8 cellular contexts compared by ENCODE assay signal in the genomic region with DNA sequence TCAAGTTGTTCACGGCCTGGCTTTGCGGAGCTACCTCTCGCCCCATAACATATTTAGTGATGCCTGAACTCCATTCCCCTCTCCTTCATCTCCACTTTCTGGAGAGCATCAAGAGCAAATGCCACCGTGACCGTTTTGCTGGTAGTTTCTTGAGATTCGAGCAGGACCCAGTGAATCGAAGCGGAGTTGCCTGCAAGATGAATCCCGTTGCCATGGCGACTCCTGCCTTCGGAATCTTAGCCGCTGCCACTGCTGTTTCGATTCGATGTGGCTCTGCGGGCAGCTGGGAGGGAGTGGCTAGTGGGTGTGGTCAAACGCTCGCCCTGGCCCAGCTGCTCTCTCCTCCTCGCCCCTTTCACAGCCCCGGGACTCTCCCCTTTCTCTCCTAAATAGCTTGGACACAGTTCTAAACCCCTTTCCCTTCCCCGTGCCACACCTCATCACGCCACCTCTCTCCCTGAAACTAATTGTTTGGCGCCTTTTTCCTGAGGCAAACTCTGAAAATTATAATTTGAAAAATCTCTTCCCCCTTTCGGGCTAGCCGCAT.
DNase-seq lines count a peak whose midpoint lies in the region; ATAC-seq lines count a peak whose summit lies in the region.

No MANE protein-coding gene starts in this region.

- H3K27ac Mint-ChIP-seq in T-helper 2 cell treated with Interferon-gamma antibody and Interleukin-4, amounts not matched to agents 5 μg/mL and 100 μg/mL, for 36 hours, result peak overlapping the region; percentile 80

- ATAC-seq in GM18499 (IDR thresholded peaks at IDR 0.05; ENCODE audit: insufficient read depth, unreplicated experiment) (peak; percentile 37), HG02884 (IDR thresholded peaks at IDR 0.05; ENCODE audit: unreplicated experiment) (peak; percentile 41)

- no peaks in the 10 kb centered on the region for H3K9me3 Mint-ChIP-seq in T-helper 2 cell treated with Interferon-gamma antibody and Interleukin-4, amounts not matched to agents 5 μg/mL and 100 μg/mL, for 36 hours

- H3K27me3 Mint-ChIP-seq in T-helper 2 cell treated with Interferon-gamma antibody and Interleukin-4, amounts not matched to agents 5 μg/mL and 100 μg/mL, for 36 hours (ENCODE audit: low read depth), result peaks cover 25% of the 10 kb centered on the region

- H3K4me3 Mint-ChIP-seq in T-helper 2 cell treated with Interferon-gamma antibody and Interleukin-4, amounts not matched to agents 5 μg/mL and 100 μg/mL, for 36 hours, result peak overlapping the region; percentile 90

- H3K36me3 Mint-ChIP-seq in T-helper 2 cell treated with Interferon-gamma antibody and Interleukin-4, amounts not matched to agents 5 μg/mL and 100 μg/mL, for 36 hours (ENCODE audit: low read depth), result no peaks in the 10 kb centered on the region

- DNase-seq in NCI-H187 (lab: John Stamatoyannopoulos, UW) (peak; percentile 64 to 92), astrocyte of the hippocampus (ENCODE audit: low read depth, low spot score) (peak; percentile 96), hippocampal formation (lab: John Stamatoyannopoulos, UW) (peak; percentile 53 to 60), retina (peak; percentile 91), cortex of kidney (lab: John Stamatoyannopoulos, UW) (no peak)
- DNase-seq in T-helper 2 cell treated with Interferon-gamma antibody and Interleukin-4, amounts not matched to agents 5 μg/mL and 100 μg/mL, for 36 hours (ENCODE audit: low spot score), result peak; percentile 83

- peaks cover 31% of the 10 kb centered on the region for H3K4me1 Mint-ChIP-seq in T-helper 2 cell treated with Interferon-gamma antibody and Interleukin-4, amounts not matched to agents 5 μg/mL and 100 μg/mL, for 36 hours (ENCODE audit: low read depth)
